In the genomic region with DNA sequence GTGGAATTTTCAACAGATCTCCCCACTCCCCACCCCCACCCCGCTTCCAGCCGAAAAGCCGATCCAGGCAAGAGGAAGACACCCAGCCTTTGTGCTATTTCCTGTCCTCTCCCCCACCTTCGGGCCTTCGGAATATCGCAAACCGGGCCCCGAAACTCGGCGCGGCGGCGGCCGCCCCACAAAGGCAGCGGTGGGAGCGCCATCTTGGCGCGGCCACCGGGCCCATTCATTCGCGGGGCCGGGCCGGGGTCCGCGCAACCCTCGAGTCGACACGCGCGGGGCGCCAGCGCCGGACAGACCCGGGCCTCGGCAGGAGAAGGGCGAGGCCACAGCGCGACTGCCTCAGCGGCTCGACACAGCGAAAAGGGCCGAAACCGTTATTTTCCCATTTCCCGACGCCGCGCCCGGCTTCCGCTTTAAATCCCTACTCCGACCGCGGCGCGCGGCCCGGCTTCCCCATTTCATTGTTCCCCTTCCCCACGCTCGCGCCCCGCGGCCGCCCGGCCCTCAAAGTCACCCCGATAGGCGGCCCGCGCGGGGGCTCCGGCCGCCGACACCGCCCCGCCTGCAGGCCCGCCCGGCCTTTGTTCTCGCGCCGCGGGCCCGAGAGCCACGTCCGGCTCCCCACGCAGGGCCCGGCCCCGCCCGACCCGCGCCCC, we compare ENCODE assay signal across 8 cellular contexts. TPM values are rescaled to one million over a fixed set of nuclear protein-coding genes. Genes with fewer than 3 reads are reported as not detected.
DNase-seq lines count a peak whose midpoint lies in the region; ATAC-seq and TF ChIP-seq lines count a peak whose summit lies in the region.

No MANE protein-coding gene starts in this region.

- ATAC-seq in GM21381 (IDR thresholded peaks at IDR 0.05; ENCODE audit: unreplicated experiment): peak; percentile 32
- ATAC-seq in lower lobe of right lung: peak; percentile 23 to 40
- peak; percentile 59 for ATAC-seq in stimulated activated effector memory CD8-positive, alpha-beta T cell treated with anti-CD3 and anti-CD28 coated beads, Interleukin-12 subunit alpha, Interleukin-12 subunit beta, amount 100 ng/mL, for 72 hours
- no peak for ATAC-seq in GM21447 (IDR thresholded peaks at IDR 0.05; ENCODE audit: unreplicated experiment)

- no peaks in the 10 kb centered on the region for H3K36me3 ChIP-seq in lower lobe of right lung

- peak overlapping the region; percentile 93 for H3K4me3 ChIP-seq in lower lobe of right lung

- peak overlapping the region; percentile 90 to 94 (median 93) for H3K27ac Mint-ChIP-seq in IgD-negative memory B cell
- H3K27ac Mint-ChIP-seq in stimulated activated effector memory CD8-positive, alpha-beta T cell treated with anti-CD3 and anti-CD28 coated beads, Interleukin-12 subunit alpha, Interleukin-12 subunit beta, amount 100 ng/mL, for 72 hours: peak overlapping the region; percentile 70

- DNase-seq in D341Med (ENCODE audit: low spot score) (peak; percentile 72), dermis microvascular lymphatic vessel endothelial cell (ENCODE audit: low read depth in 2 of 2) (peak; percentile 34 to 55), lower lobe of right lung (peak; percentile 92)
- DNase-seq in stimulated activated effector memory CD8-positive, alpha-beta T cell treated with anti-CD3 and anti-CD28 coated beads, Interleukin-12 subunit alpha, Interleukin-12 subunit beta, amount 100 ng/mL, for 72 hours (ENCODE audit: low spot score in 2 of 2): peak in 1 of 2 donors; percentile 75

- intact Hi-C loops in lower lobe of right lung (cut with DNase I): no loop called here

- peak overlapping the region; percentile 98 for H3K27ac ChIP-seq in VCaP
- H3K27ac ChIP-seq in lower lobe of right lung: peak overlapping the region; percentile 87

- H3K27me3 ChIP-seq in lower lobe of right lung (ENCODE audit: low read depth): no peaks in the 10 kb centered on the region

- peaks cover 38 to 44% (median 41%) of the 10 kb centered on the region in 3 donors for H3K4me1 Mint-ChIP-seq in IgD-negative memory B cell
- H3K4me1 Mint-ChIP-seq in stimulated activated effector memory CD8-positive, alpha-beta T cell treated with anti-CD3 and anti-CD28 coated beads, Interleukin-12 subunit alpha, Interleukin-12 subunit beta, amount 100 ng/mL, for 72 hours: peaks cover 51% of the 10 kb centered on the region

- peaks cover 66% of the 10 kb centered on the region for H3K4me1 ChIP-seq in lower lobe of right lung

- H3K4me3 Mint-ChIP-seq in IgD-negative memory B cell: peak overlapping the region; percentile 81 to 92 (median 89)
- H3K4me3 Mint-ChIP-seq in stimulated activated effector memory CD8-positive, alpha-beta T cell treated with anti-CD3 and anti-CD28 coated beads, Interleukin-12 subunit alpha, Interleukin-12 subunit beta, amount 100 ng/mL, for 72 hours: peak overlapping the region; percentile 74

- H3K36me3 Mint-ChIP-seq in IgD-negative memory B cell: no peaks in the 10 kb centered on the region
- H3K36me3 Mint-ChIP-seq in stimulated activated effector memory CD8-positive, alpha-beta T cell treated with anti-CD3 and anti-CD28 coated beads, Interleukin-12 subunit alpha, Interleukin-12 subunit beta, amount 100 ng/mL, for 72 hours: peaks cover 53% of the 10 kb centered on the region

- TF ChIP-seq CTCF in VCaP (conservative IDR thresholded peaks at IDR 0.05): no peak
- no peak for TF ChIP-seq CTCF in lower lobe of right lung (IDR thresholded peaks at IDR 0.05)

- H3K27me3 Mint-ChIP-seq in IgD-negative memory B cell: peaks cover under 1% of the 10 kb centered on the region

- no peaks in the 10 kb centered on the region for H3K9me3 ChIP-seq in lower lobe of right lung

- H3K9me3 Mint-ChIP-seq in IgD-negative memory B cell: no peaks in the 10 kb centered on the region
- H3K9me3 Mint-ChIP-seq in stimulated activated effector memory CD8-positive, alpha-beta T cell treated with anti-CD3 and anti-CD28 coated beads, Interleukin-12 subunit alpha, Interleukin-12 subunit beta, amount 100 ng/mL, for 72 hours: no peaks in the 10 kb centered on the region

RNA-seq across cellular contexts. Expression of a gene that starts 0.9 kb away (rescaled TPM):
- polyA plus RNA-seq in IgD-negative memory B cell: 40.0 TPM
- total RNA-seq in dermis microvascular lymphatic vessel endothelial cell: 72.4 and 119 TPM in 2 replicates
- 341 TPM for total RNA-seq in lower lobe of right lung

RNA-seq across cellular contexts. Expression of a gene that starts 25.1 kb away (rescaled TPM):
- not detected for polyA plus RNA-seq in IgD-negative memory B cell
- total RNA-seq in dermis microvascular lymphatic vessel endothelial cell (under 0.01 and 0.13 TPM in 2 replicates), lower lobe of right lung (not detected)

RNA-seq across cellular contexts. Expression of a gene that starts 29.1 kb away (rescaled TPM):
- not detected for polyA plus RNA-seq in IgD-negative memory B cell
- total RNA-seq in dermis microvascular lymphatic vessel endothelial cell (0.13 TPM in 2 replicates), lower lobe of right lung (1.4 TPM)
